In genomic region chr1:17452686-17453085, GRCh38 we compare ENCODE assay signal across 3 cellular contexts.
TF ChIP-seq lines count a peak whose summit lies in the region.

No MANE protein-coding gene starts in this region.

TF ChIP-seq in HepG2, 621 proteins besides CTCF, POLR2A, EP300 and RAD21:
- TF ChIP-seq ZNF441 (CRISPR knock-in tag; IDR thresholded peaks at IDR 0.05; ENCODE audit: borderline replicate concordance) (no peak), ZFP82 (CRISPR knock-in tag; IDR thresholded peaks at IDR 0.05; ENCODE audit: borderline replicate concordance) (no peak), ZNF629 (CRISPR knock-in tag; conservative IDR thresholded peaks at IDR 0.05) (peak; percentile 49; the same call in 1 of the 2 replicates), PRDM4 (CRISPR knock-in tag; IDR thresholded peaks at IDR 0.05; ENCODE audit: borderline replicate concordance) (no peak), ZNF770 (CRISPR knock-in tag; IDR thresholded peaks at IDR 0.05) (no peak)

TF ChIP-seq in HCT116, 20 proteins besides CTCF, POLR2A, EP300 and RAD21:
- TF ChIP-seq SRF (IDR thresholded peaks at IDR 0.05; ENCODE audit: low read depth) (no peak), ATF3 (IDR thresholded peaks at IDR 0.05) (no peak), YY1 (IDR thresholded peaks at IDR 0.05; ENCODE audit: extremely low read depth, insufficient replicate concordance, low read depth, low read length) (no peak), EGR1 (IDR thresholded peaks at IDR 0.05; ENCODE audit: low read depth) (no peak), POLR2AphosphoS5 (IDR thresholded peaks at IDR 0.05; ENCODE audit: low read depth, low read length) (no peak), ELF1 (IDR thresholded peaks at IDR 0.05; ENCODE audit: borderline replicate concordance, low read depth) (no peak), MAX (IDR thresholded peaks at IDR 0.05) (no peak), ZNF274 (IDR thresholded peaks at IDR 0.05; ENCODE audit: low read depth, low read length) (no peak), SIN3A (IDR thresholded peaks at IDR 0.05; ENCODE audit: low read depth) (no peak), CBX3 (IDR thresholded peaks at IDR 0.05; ENCODE audit: low read depth) (no peak), ZFX (IDR thresholded peaks at IDR 0.05) (no peak)

TF ChIP-seq in K562, 482 proteins besides CTCF, POLR2A, EP300 and RAD21:
- TF ChIP-seq ZNF57 (CRISPR knock-in tag; IDR thresholded peaks at IDR 0.05) (no peak), NCOA4 (IDR thresholded peaks at IDR 0.05; ENCODE audit: partially characterized antibody) (no peak), ARID2 (IDR thresholded peaks at IDR 0.05) (no peak), PCBP2 (IDR thresholded peaks at IDR 0.05; ENCODE audit: low read depth, low read length, poor library complexity, severe bottlenecking) (no peak), ZKSCAN3 (CRISPR knock-in tag; IDR thresholded peaks at IDR 0.05) (no peak), ADNP (tag; IDR thresholded peaks at IDR 0.05) (peak; percentile 42; the same call in 1 of the 2 replicates), CREBBP (IDR thresholded peaks at IDR 0.05; ENCODE audit: low read depth, low read length) (no peak), SUPT5H (IDR thresholded peaks at IDR 0.05) (no peak), ZNF77 (CRISPR knock-in tag; IDR thresholded peaks at IDR 0.05) (no peak), BCOR (IDR thresholded peaks at IDR 0.05) (peak; percentile 54; the same call in 1 of the 2 replicates), STAT6 (CRISPR knock-in tag; IDR thresholded peaks at IDR 0.05) (no peak), RBM25 (IDR thresholded peaks at IDR 0.05; ENCODE audit: low read depth, low read length, severe bottlenecking) (peak; percentile 90), BRF1 (IDR thresholded peaks at IDR 0.05; ENCODE audit: borderline replicate concordance, extremely low read depth, insufficient read length) (no peak), PBX2 (CRISPR knock-in tag; IDR thresholded peaks at IDR 0.05; ENCODE audit: low read depth) (no peak), PBX2 (tag; conservative IDR thresholded peaks at IDR 0.05; ENCODE audit: low read depth) (no peak), GABPB2 (CRISPR knock-in tag; conservative IDR thresholded peaks at IDR 0.05) (no peak), NKRF (IDR thresholded peaks at IDR 0.05; ENCODE audit: borderline replicate concordance) (no peak), ID3 (CRISPR knock-in tag; IDR thresholded peaks at IDR 0.05) (no peak), ID3 (tag; IDR thresholded peaks at IDR 0.05) (0 out of 2 replicates have a peak, but pooled peaks have one; percentile 28), POLR3A (IDR thresholded peaks at IDR 0.05; ENCODE audit: borderline replicate concordance, extremely low read depth, insufficient read depth, insufficient read length) (peak; percentile 30), FOXJ2 (tag; IDR thresholded peaks at IDR 0.05) (no peak), KDM1A (IDR thresholded peaks at IDR 0.05) (peak; percentile 16 to 50; a peak in 1 of 4 replicates), PHB (CRISPR knock-in tag; IDR thresholded peaks at IDR 0.05) (no peak), ZNF668 (CRISPR knock-in tag; IDR thresholded peaks at IDR 0.05) (no peak), HMGXB4 (CRISPR knock-in tag; IDR thresholded peaks at IDR 0.05) (no peak), MCM2 (IDR thresholded peaks at IDR 0.05; ENCODE audit: low read depth) (no peak), DIDO1 (tag; IDR thresholded peaks at IDR 0.05; ENCODE audit: low read depth) (no peak), KLF16 (IDR thresholded peaks at IDR 0.05) (no peak), ESRRA (IDR thresholded peaks at IDR 0.05; ENCODE audit: borderline replicate concordance, low read depth) (peak; percentile 89)
TF ChIP-seq in K562: peak in this region for 7.
